8 cellular contexts compared by ENCODE assay signal in genomic region chr4:72326692-72327632, GRCh38.
DNase-seq lines count a peak whose midpoint lies in the region; ATAC-seq, FAIRE-seq and TF ChIP-seq lines count a peak whose summit lies in the region.

No MANE protein-coding gene starts in this region.

- no peaks in the 10 kb centered on the region for H3K36me3 Mint-ChIP-seq in activated CD4-positive, alpha-beta T cell treated with anti-CD3 and anti-CD28 coated beads, Interleukin-2, amount 10 ng/mL, durations not matched to agents 7 days and 5 days (ENCODE audit: low read depth)

- H3K4me3 Mint-ChIP-seq in activated CD4-positive, alpha-beta T cell treated with anti-CD3 and anti-CD28 coated beads, Interleukin-2, amount 10 ng/mL, durations not matched to agents 7 days and 5 days: no peak overlapping the region

- H4K8ac ChIP-seq in H1 (ENCODE audit: extremely low read depth, insufficient read depth, low read length): no peak overlapping the region

- H3K4me3 ChIP-seq in AG04449 (ENCODE audit: low read depth, low read length): no peak overlapping the region
- no peak overlapping the region for H3K4me3 ChIP-seq in H1 (ENCODE audit: extremely low read depth in 1 of 4, insufficient read depth in 2 of 4, low read depth in 3 of 4, low read length in 4 of 4)
- no peak overlapping the region for H3K4me3 ChIP-seq in pancreas

- no peak overlapping the region for H3K9ac ChIP-seq in H1 (replicated peaks in 1 of 4; ENCODE audit: extremely low read depth in 1 of 4, low read depth in 3 of 4, low read length in 3 of 4)

- no peak overlapping the region for H3K14ac ChIP-seq in H1 (ENCODE audit: insufficient read length)

- no peaks in the 10 kb centered on the region for H3K79me2 ChIP-seq in H1 (ENCODE audit: control insufficient read depth in 1 of 2, insufficient read depth in 2 of 2, low read length in 2 of 2)

- no peaks in the 10 kb centered on the region for H3K23me2 ChIP-seq in H1 (ENCODE audit: low read depth, low read length)

- H2BK120ac ChIP-seq in H1 (replicated peaks; ENCODE audit: low read depth, low read length): no peak overlapping the region

- peak; percentile 46 for ATAC-seq in GM19351 (IDR thresholded peaks at IDR 0.05; ENCODE audit: unreplicated experiment)
- peak in 3 of 4 donors; percentile 46 to 62 (median 54) for ATAC-seq in pancreas
- ATAC-seq in HG02571 (IDR thresholded peaks at IDR 0.05; ENCODE audit: unreplicated experiment): no peak

- H3K9me3 ChIP-seq in H1 (ENCODE audit: insufficient read depth in 2 of 2, low read depth in 1 of 2, low read length in 1 of 2): no peaks in the 10 kb centered on the region
- no peaks in the 10 kb centered on the region for H3K9me3 ChIP-seq in pancreas

- H3K27ac ChIP-seq in H1 (ENCODE audit: low read depth, low read length) (no peak overlapping the region), pancreas (no peak overlapping the region)

- TF ChIP-seq CTCF in AG04449 (IDR thresholded peaks at IDR 0.05; ENCODE audit: insufficient read depth, low read length, missing control alignments) (peak; percentile 47), H1 (IDR thresholded peaks at IDR 0.05; ENCODE audit: control extremely low read depth in 1 of 3, insufficient read depth in 1 of 3, low read depth in 1 of 3, low read length in 3 of 3) (peak in 2 of 3 experiments; percentile 41 to 49; a peak in 2 of 4 replicates), pancreas (IDR thresholded peaks at IDR 0.05) (peak in 2 of 4 donors; percentile 24 to 30)

- H3K18ac ChIP-seq in H1 (ENCODE audit: extremely low read depth, low read length): no peak overlapping the region

- no peak for TF ChIP-seq EP300 in H1 (IDR thresholded peaks at IDR 0.05; ENCODE audit: borderline replicate concordance in 1 of 2, low read depth in 2 of 2, low read length in 2 of 2)

- H3K27me3 Mint-ChIP-seq in activated CD4-positive, alpha-beta T cell treated with anti-CD3 and anti-CD28 coated beads, Interleukin-2, amount 10 ng/mL, durations not matched to agents 7 days and 5 days: peaks cover 9% of the 10 kb centered on the region

- TF ChIP-seq POLR2A in H1 (IDR thresholded peaks at IDR 0.05; ENCODE audit: control extremely low read depth in 1 of 2, low read depth in 2 of 2, low read length in 2 of 2): no peak

- POLR2A ChIA-PET in AG04449 (lab: Yijun Ruan, JAX) (no interaction called here), H1 (lab: Charles Lee; ENCODE audit: partially characterized antibody) (no interaction called here)
- POLR2A ChIA-PET in activated CD4-positive, alpha-beta T cell treated with anti-CD3 and anti-CD28 coated beads, Interleukin-2, amount 10 ng/mL, durations not matched to agents 7 days and 5 days (lab: Charles Lee): no interaction called here

- WGBS in H1 (ENCODE audit: extremely low coverage in 1 of 2, insufficient coverage in 1 of 2, insufficient read length in 1 of 2, insufficient replicate concordance in 2 of 2, low coverage in 1 of 2, low lambda C conversion rate in 2 of 2, missing lambda C conversion rate in 1 of 2), 2 experiments: 38% methylated on average over 2 of the region's 2 CpGs; no CpG with 5 or more reads in 1 of the 2 experiments
- WGBS in pancreas, 2 donors: 45 to 48% methylated on average over 2 of the region's 2 CpGs

- no peak overlapping the region for H2AK5ac ChIP-seq in H1 (ENCODE audit: low read depth, low read length)

- DNase-seq in AG04449 (ENCODE audit: low read depth, low spot score) (peak; percentile 4), NCI-H748 (lab: John Stamatoyannopoulos, UW; ENCODE audit: unreplicated experiment) (peak; percentile 38), H1 (ENCODE audit: low read depth in 1 of 2, low spot score in 2 of 2) (no peak), pancreas (no peak), activated T-cell treated with anti-CD3 and anti-CD28 coated beads for 4 hours (no peak)
- DNase-seq in activated CD4-positive, alpha-beta T cell treated with anti-CD3 and anti-CD28 coated beads, Interleukin-2, amount 10 ng/mL, durations not matched to agents 7 days and 5 days: no peak

- H3K56ac ChIP-seq in H1 (replicated peaks; ENCODE audit: insufficient read length, low read depth, low read length): no peak overlapping the region

- CTCF ChIA-PET in AG04449 (lab: Yijun Ruan, JAX): interaction anchor here (0.8 to 6.9 kb wide), 41 partner anchors 9 to 701 kb away, joined by 3 to 95 read pairs (median 4); no protein-coding TSS in a partner anchor
- CTCF ChIA-PET in H1 (lab: Charles Lee; ENCODE audit: partially characterized antibody): interaction anchor here (0.6 to 6.7 kb wide), 30 partner anchors 8 to 695 kb away, joined by 3 to 38 read pairs (median 4); no protein-coding TSS in a partner anchor
- CTCF ChIA-PET in activated CD4-positive, alpha-beta T cell treated with anti-CD3 and anti-CD28 coated beads, Interleukin-2, amount 10 ng/mL, durations not matched to agents 7 days and 5 days (lab: Charles Lee): interaction anchor here (0.5 kb wide), 1 partner anchor 1355 kb away, joined by 3 read pairs; no protein-coding TSS in a partner anchor

- no peaks in the 10 kb centered on the region for H3K27me3 ChIP-seq in H1 (replicated peaks in 1 of 4; ENCODE audit: control insufficient read depth in 3 of 4, extremely low read depth in 1 of 4, insufficient read depth in 3 of 4, low read length in 3 of 4)
- H3K27me3 ChIP-seq in pancreas: no peaks in the 10 kb centered on the region

- H3K9me3 Mint-ChIP-seq in activated CD4-positive, alpha-beta T cell treated with anti-CD3 and anti-CD28 coated beads, Interleukin-2, amount 10 ng/mL, durations not matched to agents 7 days and 5 days: no peaks in the 10 kb centered on the region

- no peak overlapping the region for H3K23ac ChIP-seq in H1 (ENCODE audit: insufficient read length)

- no peaks in the 10 kb centered on the region for H3K36me3 ChIP-seq in H1 (ENCODE audit: control insufficient read depth in 2 of 4, insufficient read depth in 4 of 4, low read length in 3 of 4)
- no peaks in the 10 kb centered on the region for H3K36me3 ChIP-seq in pancreas

- no peak overlapping the region for H3K4ac ChIP-seq in H1 (replicated peaks; ENCODE audit: insufficient read length, low read depth, low read length)

- no peaks in the 10 kb centered on the region for H3K4me1 Mint-ChIP-seq in activated CD4-positive, alpha-beta T cell treated with anti-CD3 and anti-CD28 coated beads, Interleukin-2, amount 10 ng/mL, durations not matched to agents 7 days and 5 days

- no peak overlapping the region for H4K5ac ChIP-seq in H1 (ENCODE audit: insufficient read length, low read depth, low read length)

- no peak overlapping the region for H3K4me2 ChIP-seq in H1 (ENCODE audit: insufficient read depth in 1 of 2, low read depth in 2 of 2, low read length in 2 of 2)

- FAIRE-seq in H1 (lab: Jason Lieb, UNC): peak; percentile 19
- FAIRE-seq in pancreas (lab: Jason Lieb, UNC): peak; percentile 92

- H3K4me1 ChIP-seq in H1 (replicated peaks in 1 of 4; ENCODE audit: control insufficient read depth in 3 of 4, insufficient read depth in 4 of 4, low read length in 3 of 4) (no peaks in the 10 kb centered on the region), pancreas (no peaks in the 10 kb centered on the region)

- no peak overlapping the region for H2BK12ac ChIP-seq in H1 (ENCODE audit: low read depth, low read length)

- H4K91ac ChIP-seq in H1 (replicated peaks; ENCODE audit: insufficient read length, low read length): no peak overlapping the region

- no peaks in the 10 kb centered on the region for H4K20me1 ChIP-seq in H1 (replicated peaks in 1 of 2; ENCODE audit: control insufficient read depth in 1 of 2, insufficient read depth in 2 of 2, low read length in 2 of 2)

- TF ChIP-seq RAD21 in H1 (IDR thresholded peaks at IDR 0.05 in 1 of 2, conservative IDR thresholded peaks at IDR 0.05 in 1 of 2; ENCODE audit: low read depth in 2 of 2, low read length in 2 of 2): peak; percentile 66 to 76

- no peak overlapping the region for H2BK20ac ChIP-seq in H1 (ENCODE audit: low read length)

- H2AFZ ChIP-seq in H1 (ENCODE audit: low read length): no peak overlapping the region

- no peaks in the 10 kb centered on the region for H3K79me1 ChIP-seq in H1 (ENCODE audit: low read depth, low read length)

- H2BK15ac ChIP-seq in H1 (ENCODE audit: low read length): no peak overlapping the region

- intact Hi-C loops in pancreas (cut with DNase I): loop anchor here in 1 of 3 donors (5.0 kb wide), 1 partner anchor 145 kb away; no protein-coding TSS in a partner anchor

- no peak overlapping the region for H2BK5ac ChIP-seq in H1 (ENCODE audit: low read depth, low read length)

- H3K27ac Mint-ChIP-seq in activated CD4-positive, alpha-beta T cell treated with anti-CD3 and anti-CD28 coated beads, Interleukin-2, amount 10 ng/mL, durations not matched to agents 7 days and 5 days: no peak overlapping the region

TF ChIP-seq in H1, 55 proteins besides CTCF, POLR2A, EP300 and RAD21 (continues in another document):
- no peak for TF ChIP-seq PHF8 (conservative IDR thresholded peaks at IDR 0.05; ENCODE audit: low read depth, low read length)
- TF ChIP-seq TEAD4 (IDR thresholded peaks at IDR 0.05; ENCODE audit: low read depth, low read length): no peak

Comparison
In these comparisons a context has a peak if more than half of its experiments do, and no peak if none do; other contexts are left out.
1. DNase-seq: peak in AG04449 (single experiment) and NCI-H748 (single experiment); none in H1 (0 of 2), pancreas (0 of 6), activated T-cell treated with anti-CD3 and anti-CD28 coated beads for 4 hours (single experiment) and activated CD4-positive, alpha-beta T cell treated with anti-CD3 and anti-CD28 coated beads, Interleukin-2, amount 10 ng/mL, durations not matched to agents 7 days and 5 days (single experiment).